Comparison of ENCODE assay signal across 33 cellular contexts in the genomic region with DNA sequence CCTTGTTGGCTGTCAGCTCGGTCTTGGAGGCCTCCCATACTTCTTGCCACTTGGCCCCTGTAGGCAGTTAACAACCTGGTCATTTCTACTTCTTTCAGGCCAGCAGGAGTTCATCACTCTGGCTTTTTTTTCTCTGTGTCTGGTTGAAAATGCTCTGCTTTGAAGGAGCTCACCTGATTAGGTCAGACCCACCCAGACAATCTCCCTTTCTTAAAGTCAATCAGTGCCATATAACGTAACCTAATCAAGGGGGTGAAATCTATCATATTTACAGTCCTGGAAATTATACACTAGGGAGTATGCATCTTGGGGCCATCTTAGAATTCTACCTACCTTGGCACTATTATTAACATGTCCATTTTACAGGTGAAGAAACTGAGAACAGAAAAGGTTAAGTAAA.
"Had no signal": no experiment of that assay in that cellular context is flagged by ENCODE, and none has a peak within 500 bp of the region (broad histone marks: within the 10 kb centered on the region; RNA-seq: fewer than 3 reads in every experiment).

No MANE protein-coding gene starts in this region.

- H3K36me3 ChIP-seq: adrenal gland, ascending aorta, brain microvascular endothelial cell, breast epithelium, cardiac muscle cell had no signal

- H3K9me3 ChIP-seq: adrenal gland, ascending aorta, body of pancreas, breast epithelium had no signal

- FAIRE-seq: astrocyte, bronchial epithelial cell had no signal

- H3K27ac ChIP-seq: adrenal gland, ascending aorta, body of pancreas, brain microvascular endothelial cell, breast epithelium, cardiac muscle cell had no signal

- H3K4me3 ChIP-seq: adrenal gland, ascending aorta, body of pancreas, breast epithelium, cardiac muscle cell had no signal

- ATAC-seq: activated naive CD4-positive, alpha-beta T cell treated with anti-CD3 and anti-CD28 coated beads, Interleukin-2, amount 50 U/mL, for 72 hours; activated naive CD8-positive, alpha-beta T cell treated with anti-CD3 and anti-CD28 coated beads, Interleukin-2, amount 50 U/mL, for 24 hours; activated T-cell treated with anti-CD3 and anti-CD28 coated beads, Interleukin-2, amount 50 U/mL, for 4 hours; activated T-cell treated with anti-CD3 and anti-CD28 coated beads, Interleukin-2, amount 50 U/mL, for 72 hours; activated T-helper 17 cell treated with anti-CD3 and anti-CD28 coated beads, Interleukin-2, amount 50 U/mL, for 72 hours; body of pancreas had no signal

- DNase-seq: activated effector memory CD4-positive, alpha-beta T cell treated with anti-CD3 and anti-CD28 coated beads, Interleukin-2, amount 50 U/mL, for 16 hours; activated effector memory CD4-positive, alpha-beta T cell treated with Interleukin-2 at 50 U/mL for 16 hours; activated gamma-delta T cell; activated gamma-delta T cell treated with Interleukin-2 at 50 U/mL for 16 hours; activated naive CD4-positive, alpha-beta T cell; activated naive CD4-positive, alpha-beta T cell treated with anti-CD3 and anti-CD28 coated beads for 36 hours; activated naive CD4-positive, alpha-beta T cell treated with anti-CD3 and anti-CD28 coated beads, Interleukin-2, amount 10 ng/mL, durations not matched to agents 7 days and 5 days; activated naive CD4-positive, alpha-beta T cell treated with anti-CD3 and anti-CD28 coated beads, Interleukin-2, amount 50 U/mL, for 16 hours; activated naive CD4-positive, alpha-beta T cell treated with Interleukin-2 at 50 U/mL for 16 hours; activated naive CD8-positive, alpha-beta T cell treated with anti-CD3 and anti-CD28 coated beads for 36 hours; activated naive CD8-positive, alpha-beta T cell treated with anti-CD3 and anti-CD28 coated beads, Interleukin-2, amount 10 ng/mL, durations not matched to agents 7 days and 5 days; activated naive CD8-positive, alpha-beta T cell treated with anti-CD3 and anti-CD28 coated beads, Interleukin-2, amount 50 U/mL, for 24 hours; activated T-cell treated with anti-CD3 and anti-CD28 coated beads, Interleukin-2, amount 50 U/mL, for 24 hours; activated T-cell treated with anti-CD3 and anti-CD28 coated beads, Interleukin-2, amount 50 U/mL, for 4 hours; activated T-cell treated with anti-CD3 and anti-CD28 coated beads, Interleukin-2, amount 50 U/mL, for 48 hours; activated T-cell treated with anti-CD3 and anti-CD28 coated beads, Interleukin-2, amount 50 U/mL, for 72 hours; adrenal gland; amniotic stem cell; amygdala; anterior cingulate cortex; aorta; body of pancreas; brain microvascular endothelial cell; caudate nucleus; central memory CD4-positive, alpha-beta T cell; cerebellar nuclear complex had no signal

- H3K4me1 ChIP-seq: adrenal gland, ascending aorta, body of pancreas, breast epithelium had no signal

- H3K27me3 ChIP-seq: adrenal gland, ascending aorta, body of pancreas, brain microvascular endothelial cell, breast epithelium had no signal
